In genomic region chr15:68817304-68818087, GRCh38 we compare ENCODE assay signal across 1 cellular context.
TF ChIP-seq lines count a peak whose summit lies in the region.

No MANE protein-coding gene starts in this region.

TF ChIP-seq in K562, 482 proteins besides CTCF, POLR2A, EP300 and RAD21 (continued from another document and continues in another):
- peak; percentile 33; the same call in 1 of the 2 replicates for TF ChIP-seq NKRF (IDR thresholded peaks at IDR 0.05; ENCODE audit: borderline replicate concordance)
- TF ChIP-seq EGR1 (conservative IDR thresholded peaks at IDR 0.05) = peak; percentile 59; the same call in 1 of the 2 replicates
- TF ChIP-seq PRMT5 (CRISPR knock-in tag; IDR thresholded peaks at IDR 0.05) = 0 out of 2 replicates have a peak, but pooled peaks have one; percentile 23
- peak; percentile 7 for TF ChIP-seq HDAC3 (IDR thresholded peaks at IDR 0.05; ENCODE audit: borderline replicate concordance, partially characterized antibody)
- TF ChIP-seq ETV5 (CRISPR knock-in tag; IDR thresholded peaks at IDR 0.05; ENCODE audit: low read depth) = 0 out of 2 replicates have a peak, but pooled peaks have one; percentile 8
- no peak for TF ChIP-seq TAF9B (IDR thresholded peaks at IDR 0.05; ENCODE audit: partially characterized antibody)
- peak; percentile 29 for TF ChIP-seq CHD1 (IDR thresholded peaks at IDR 0.05; ENCODE audit: low read length)
- TF ChIP-seq CBX1 (IDR thresholded peaks at IDR 0.05; ENCODE audit: low read depth) = no peak
- no peak for TF ChIP-seq POU5F1 (IDR thresholded peaks at IDR 0.05; ENCODE audit: borderline replicate concordance, low read depth, low read length, partially characterized antibody)
- no peak for TF ChIP-seq GTF3C2 (IDR thresholded peaks at IDR 0.05; ENCODE audit: borderline replicate concordance, extremely low read depth, insufficient read length)
- TF ChIP-seq FOXP4 (CRISPR knock-in tag; IDR thresholded peaks at IDR 0.05; ENCODE audit: borderline replicate concordance) = 0 out of 2 replicates have a peak, but pooled peaks have one; percentile 55
- peak; percentile 33 for TF ChIP-seq SAP30 (IDR thresholded peaks at IDR 0.05; ENCODE audit: borderline replicate concordance, insufficient read depth, low read depth, low read length, poor library complexity, severe bottlenecking)
- TF ChIP-seq ZNF24 (IDR thresholded peaks at IDR 0.05) = no peak
- TF ChIP-seq PRDM10 (IDR thresholded peaks at IDR 0.05; ENCODE audit: partially characterized antibody) = peak; percentile 44
- 0 out of 4 replicates have a peak, but pooled peaks of 1 of the 2 experiments have one; percentile 79 for TF ChIP-seq ZNF639 (CRISPR knock-in tag; conservative IDR thresholded peaks at IDR 0.05 in 1 of 2, IDR thresholded peaks at IDR 0.05 in 1 of 2)
- TF ChIP-seq ZSCAN32 (CRISPR knock-in tag; IDR thresholded peaks at IDR 0.05) = no peak
- peak; percentile 98 for TF ChIP-seq BRD4 (IDR thresholded peaks at IDR 0.05)
- TF ChIP-seq PCBP1 (IDR thresholded peaks at IDR 0.05; ENCODE audit: low read depth, low read length, poor library complexity, severe bottlenecking) = peak; percentile 85
- peak in 1 of 2 experiments; percentile 7; a peak in 1 of 4 replicates for TF ChIP-seq TEAD1 (CRISPR knock-in tag; IDR thresholded peaks at IDR 0.05)
- peak; percentile 51 for TF ChIP-seq ETV1 (tag; conservative IDR thresholded peaks at IDR 0.05; ENCODE audit: low read depth)
- TF ChIP-seq POLR3A (IDR thresholded peaks at IDR 0.05; ENCODE audit: borderline replicate concordance, extremely low read depth, insufficient read depth, insufficient read length) = no peak
- peak; percentile 34; the same call in 1 of the 2 replicates for TF ChIP-seq POLR2AphosphoS5 (IDR thresholded peaks at IDR 0.05; ENCODE audit: control insufficient read depth, insufficient read depth, low read depth, low read length)
- peak; percentile 43 for TF ChIP-seq KDM5B (IDR thresholded peaks at IDR 0.05; ENCODE audit: insufficient replicate concordance, low read depth, low read length)
- TF ChIP-seq SUPT5H (IDR thresholded peaks at IDR 0.05) = peak; percentile 55
- TF ChIP-seq MYC (IDR thresholded peaks at IDR 0.05; ENCODE audit: low read depth, low read length) = peak; percentile 35
- TF ChIP-seq MYC (CRISPR knock-in tag; IDR thresholded peaks at IDR 0.05; ENCODE audit: borderline replicate concordance, low read depth) = no peak
- TF ChIP-seq ZFX (CRISPR knock-in tag; IDR thresholded peaks at IDR 0.05) = peak; percentile 28
- no peak for TF ChIP-seq MITF (IDR thresholded peaks at IDR 0.05)
- no peak for TF ChIP-seq CHAMP1 (IDR thresholded peaks at IDR 0.05)
- TF ChIP-seq E2F6 (IDR thresholded peaks at IDR 0.05; ENCODE audit: borderline replicate concordance in 1 of 2, extremely low read depth in 1 of 2, insufficient read depth in 1 of 2, insufficient read length in 1 of 2, low read depth in 1 of 2, low read length in 1 of 2, poor library complexity in 1 of 2, severe bottlenecking in 1 of 2) = peak in 1 of 2 experiments; percentile 30
- TF ChIP-seq CTBP1 (IDR thresholded peaks at IDR 0.05; ENCODE audit: borderline replicate concordance) = peak; percentile 30; the same call in 1 of the 2 replicates
- TF ChIP-seq CBX2 (IDR thresholded peaks at IDR 0.05; ENCODE audit: insufficient read depth, low read length, poor library complexity, severe bottlenecking) = no peak
- peak; percentile 39 for TF ChIP-seq POLR2B (IDR thresholded peaks at IDR 0.05; ENCODE audit: low read depth, partially characterized antibody)
- 0 out of 2 replicates have a peak, but pooled peaks have one; percentile 23 for TF ChIP-seq SRSF3 (IDR thresholded peaks at IDR 0.05; ENCODE audit: insufficient read depth, low read length)
- TF ChIP-seq L3MBTL2 (IDR thresholded peaks at IDR 0.05) = peak; percentile 39; the same call in 1 of the 2 replicates
- TF ChIP-seq TBL1XR1 (IDR thresholded peaks at IDR 0.05; ENCODE audit: low read length in 2 of 2) = no peak
- TF ChIP-seq MAZ (CRISPR knock-in tag; conservative IDR thresholded peaks at IDR 0.05 in 1 of 2, IDR thresholded peaks at IDR 0.05 in 1 of 2) = peak; percentile 63 to 75; a peak in 3 of 4 replicates
- no peak for TF ChIP-seq PHF21A (IDR thresholded peaks at IDR 0.05; ENCODE audit: borderline replicate concordance, low read depth)
- no peak for TF ChIP-seq U2AF2 (optimal IDR thresholded peaks at IDR 0.05; ENCODE audit: low read depth, low read length)
- no peak for TF ChIP-seq ESRRA (IDR thresholded peaks at IDR 0.05; ENCODE audit: borderline replicate concordance, low read depth)
- no peak for TF ChIP-seq KLF16 (IDR thresholded peaks at IDR 0.05)
- TF ChIP-seq U2AF1 (optimal IDR thresholded peaks at IDR 0.05; ENCODE audit: low read depth, low read length) = peak; percentile 51
- TF ChIP-seq SOX6 (IDR thresholded peaks at IDR 0.05) = no peak
- no peak for TF ChIP-seq SMC3 (conservative IDR thresholded peaks at IDR 0.05; ENCODE audit: insufficient read depth, low read depth, low read length)
- TF ChIP-seq DLX4 (CRISPR knock-in tag; IDR thresholded peaks at IDR 0.05) = no peak
- TF ChIP-seq HMGN3 (IDR thresholded peaks at IDR 0.05; ENCODE audit: borderline replicate concordance, extremely low read depth, insufficient read length, low read depth, low read length) = peak; percentile 35
- 0 out of 2 replicates have a peak, but pooled peaks have one; percentile 12 for TF ChIP-seq ARID1B (IDR thresholded peaks at IDR 0.05)
